19 cellular contexts compared by ENCODE assay signal in genomic region chr18:42413870-42414269, GRCh38.
A peak's percentile ranks its signal among the peaks of the same experiment; 100 is the strongest.
DNase-seq lines count a peak whose midpoint lies in the region; ATAC-seq, FAIRE-seq and TF ChIP-seq lines count a peak whose summit lies in the region.
"Had no signal": no experiment of that assay in that cellular context is flagged by ENCODE, and none has a peak within 500 bp of the region (broad histone marks: within the 10 kb centered on the region; RNA-seq: fewer than 3 reads in every experiment).

No MANE protein-coding gene starts in this region.

- DNase-seq in GM04503 (ENCODE audit: low read depth) = peak; percentile 31
- DNase-seq in T1000 (lab: John Stamatoyannopoulos, UW) = peak; percentile 19
- DNase-seq in fibroblast of pulmonary artery (ENCODE audit: low read depth) = peak; percentile 11
- DNase-seq in sciatic nerve (ENCODE audit: low spot score) = no peak
- no peak for DNase-seq in GM19239 (ENCODE audit: insufficient read length, low spot score)
- DNase-seq in activated naive CD4-positive, alpha-beta T cell (lab: John Stamatoyannopoulos, UW) = no peak
- DNase-seq: activated CD4-positive, alpha-beta T cell treated with anti-CD3 and anti-CD28 coated beads for 1 hour; kidney; mucosa of descending colon; NCI-H187; NCI-H510A; SJCRH30; T-helper 9 cell had no signal

- ATAC-seq in sciatic nerve (peak; percentile 52), HG03039 (IDR thresholded peaks at IDR 0.05; ENCODE audit: unreplicated experiment) (no peak), HG03095 (IDR thresholded peaks at IDR 0.05; ENCODE audit: unreplicated experiment) (no peak)

- TF ChIP-seq CTCF in fibroblast of pulmonary artery (IDR thresholded peaks at IDR 0.05; ENCODE audit: low read length, missing control alignments) = no peak

- FAIRE-seq in GM19239 (lab: Jason Lieb, UNC) = no peak
- FAIRE-seq: colon, endothelial cell of umbilical vein, HTR-8/SVneo, kidney had no signal

- H3K4me3 ChIP-seq in fibroblast of pulmonary artery (replicated peaks; ENCODE audit: low read depth, low read length) = no peak overlapping the region
- H3K4me3 ChIP-seq: mucosa of descending colon, right atrium auricular region, SJCRH30 had no signal

- intact Hi-C loops in sciatic nerve (cut with DNase I) = no loop called here

Comparison
In these comparisons a context has a peak if more than half of its experiments do, and no peak if none do; other contexts are left out.
1. DNase-seq: peak in GM04503 (single experiment), T1000 (single experiment) and fibroblast of pulmonary artery (single experiment); none in sciatic nerve (single experiment), GM19239 (single experiment) and activated naive CD4-positive, alpha-beta T cell (0 of 4).